Comparison of ENCODE assay signal across 1 cellular context in the genomic region with DNA sequence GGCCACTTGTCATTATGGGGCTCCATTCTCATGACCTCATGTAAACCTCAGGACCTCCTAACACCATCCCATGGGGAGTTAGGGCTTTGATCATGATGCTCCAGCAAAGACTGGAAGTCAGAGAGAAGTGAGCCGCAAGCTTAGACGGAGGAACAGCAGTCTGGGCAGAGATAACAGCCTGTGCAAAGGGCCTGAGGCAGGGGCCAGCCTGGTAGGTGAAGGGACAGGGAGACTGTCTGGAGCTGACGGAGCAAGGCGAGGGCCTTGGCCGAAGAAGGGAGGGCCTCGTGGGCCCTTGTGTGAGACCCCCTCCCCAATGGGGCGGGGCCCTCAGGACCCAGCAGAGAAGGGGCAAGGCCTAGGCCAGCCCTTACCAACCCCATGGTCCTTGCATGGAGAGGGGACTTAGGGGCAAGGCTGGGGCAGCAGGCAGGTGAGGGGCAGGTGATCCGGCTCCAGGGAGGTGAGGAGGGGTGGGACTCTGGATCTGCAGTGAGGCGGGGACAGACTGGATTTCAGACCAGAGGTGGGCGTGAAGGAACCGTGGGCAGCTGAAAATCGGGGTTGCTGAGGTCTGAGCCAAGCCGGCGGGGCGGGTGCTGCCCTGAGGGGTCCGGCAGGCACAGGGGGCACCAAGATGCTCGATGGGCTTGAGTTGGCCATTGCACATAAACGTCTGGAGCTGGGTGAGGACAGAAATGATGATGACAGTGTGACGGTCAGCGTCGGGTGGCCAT.
TF ChIP-seq lines count a peak whose summit lies in the region.

No MANE protein-coding gene starts in this region.

TF ChIP-seq in WTC11, 78 proteins besides CTCF, POLR2A, EP300 and RAD21:
- 0 out of 2 replicates have a peak, but pooled peaks have one; percentile 10 for TF ChIP-seq FOXP1 (CRISPR knock-in tag; IDR thresholded peaks at IDR 0.05; ENCODE audit: borderline replicate concordance)
- TF ChIP-seq, protein P1, sequence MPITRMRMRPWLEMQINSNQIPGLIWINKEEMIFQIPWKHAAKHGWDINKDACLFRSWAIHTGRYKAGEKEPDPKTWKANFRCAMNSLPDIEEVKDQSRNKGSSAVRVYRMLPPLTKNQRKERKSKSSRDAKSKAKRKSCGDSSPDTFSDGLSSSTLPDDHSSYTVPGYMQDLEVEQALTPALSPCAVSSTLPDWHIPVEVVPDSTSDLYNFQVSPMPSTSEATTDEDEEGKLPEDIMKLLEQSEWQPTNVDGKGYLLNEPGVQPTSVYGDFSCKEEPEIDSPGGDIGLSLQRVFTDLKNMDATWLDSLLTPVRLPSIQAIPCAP (CRISPR knock-in tag; IDR thresholded peaks at IDR 0.05): no peak
